In the genomic region with DNA sequence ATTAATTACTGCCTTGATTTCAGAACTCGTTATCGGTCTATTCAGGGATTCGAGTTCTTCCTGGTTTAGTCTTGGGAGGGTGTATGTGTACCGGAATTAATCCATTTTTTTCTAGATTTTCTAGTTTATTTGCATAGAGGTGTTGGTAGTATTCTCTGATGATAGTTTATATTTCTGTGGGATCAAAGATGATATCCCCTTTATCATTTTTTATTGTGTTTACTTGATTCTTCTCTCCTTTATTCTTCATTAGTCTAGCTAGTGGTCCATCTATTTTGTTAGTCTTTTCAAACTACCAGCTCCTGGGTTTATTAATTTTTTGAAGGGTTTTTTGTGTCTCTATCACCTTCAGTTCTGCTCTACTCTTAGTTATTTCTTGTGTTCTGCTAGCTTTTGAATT, we compare ENCODE assay signal across 21 cellular contexts. TPM values are rescaled to one million over a fixed set of nuclear protein-coding genes. Genes with fewer than 3 reads are reported as not detected.
"Had no signal": no experiment of that assay in that cellular context is flagged by ENCODE, and none has a peak within 500 bp of the region (broad histone marks: within the 10 kb centered on the region; RNA-seq: fewer than 3 reads in every experiment).

No MANE protein-coding gene starts in this region.

- H3K9me3 ChIP-seq: pancreas had no signal

- H3K27ac ChIP-seq: heart left ventricle, neural progenitor cell, pancreas had no signal

- H3K4me3 ChIP-seq: heart left ventricle, neural progenitor cell, pancreas had no signal

- DNase-seq: activated CD4-positive, alpha-beta T cell treated with anti-CD3 and anti-CD28 coated beads, Interleukin-2, amount 10 ng/mL, durations not matched to agents 7 days and 5 days; activated CD4-positive, CD25-positive, alpha-beta regulatory T cell; activated naive CD4-positive, alpha-beta T cell treated with anti-CD3 and anti-CD28 coated beads for 36 hours; activated T-cell treated with anti-CD3 and anti-CD28 coated beads for 4 hours; caudate nucleus; effector memory CD4-positive, alpha-beta T cell; heart left ventricle; pancreas; stimulated activated CD4-positive, alpha-beta T cell treated with anti-CD3 and anti-CD28 coated beads, Interleukin-15, amount 100 ng/mL, for 24 hours had no signal

- H3K4me2 ChIP-seq: neural progenitor cell had no signal

- H2AFZ ChIP-seq: neural progenitor cell had no signal

- H3K36me3 ChIP-seq: heart left ventricle, neural progenitor cell, pancreas had no signal

- H3K27me3 ChIP-seq: neural progenitor cell had no signal

- H3K4me1 ChIP-seq: heart left ventricle, neural progenitor cell, pancreas had no signal

- FAIRE-seq: frontal cortex, keratinocyte, pancreas had no signal

RNA-seq across cellular contexts. Expression of a gene that starts 32.1 kb away (rescaled TPM):
- total RNA-seq: activated CD4-positive, alpha-beta T cell treated with anti-CD3 and anti-CD28 coated beads, Interleukin-2, amount 10 ng/mL, durations not matched to agents 7 days and 5 days; activated CD8-positive, alpha-beta memory T cell treated with anti-CD3 and anti-CD28 coated beads for 36 hours; activated naive CD4-positive, alpha-beta T cell treated with anti-CD3 and anti-CD28 coated beads for 36 hours; activated T-helper 17 cell treated with anti-CD3 and anti-CD28 coated beads, Interleukin-2, amount 50 U/mL, for 72 hours; fibroblast of lung; frontal cortex; heart left ventricle; liver; mesothelial cell of epicardium; pancreas; renal cortical epithelial cell; urinary bladder had no signal
- polyA plus RNA-seq: adipose tissue, fibroblast of lung, heart left ventricle, keratinocyte, liver, pancreas, thymus, urinary bladder had no signal
